Comparison of ENCODE assay signal across 7 cellular contexts in genomic region chr1:15321601-15322000, GRCh38.
"Had no signal": no experiment of that assay in that cellular context is flagged by ENCODE, and none has a peak within 500 bp of the region (broad histone marks: within the 10 kb centered on the region; RNA-seq: fewer than 3 reads in every experiment).

No MANE protein-coding gene starts in this region.

- H3K4me3 ChIP-seq: GM23338, HAP-1 had no signal

- DNase-seq: H7, HFFc6, KBM-7 had no signal

- H3K4me1 ChIP-seq: HAP-1 had no signal

- H3K27ac ChIP-seq: HL-60, KMS-11 had no signal

- H3K36me3 ChIP-seq: HAP-1 had no signal

- H3K4me2 ChIP-seq: GM23338, KMS-11 had no signal

- H3K9ac ChIP-seq: KMS-11 had no signal

- H2AFZ ChIP-seq: GM23338 had no signal
